ENCODE assay signal across 17 cellular contexts in genomic region chr17:79269620-79270019, GRCh38.
DNase-seq lines count a peak whose midpoint lies in the region; ATAC-seq lines count a peak whose summit lies in the region.
"Had no signal": no experiment of that assay in that cellular context is flagged by ENCODE, and none has a peak within 500 bp of the region (broad histone marks: within the 10 kb centered on the region; RNA-seq: fewer than 3 reads in every experiment).

No MANE protein-coding gene starts in this region.

- no peak for ATAC-seq in central memory CD8-positive, alpha-beta T cell (replicated peaks; ENCODE audit: extremely low read depth, poor library complexity, severe bottlenecking)
- ATAC-seq in GM19455 (IDR thresholded peaks at IDR 0.05; ENCODE audit: unreplicated experiment), result no peak
- ATAC-seq: CD8-positive, alpha-beta T cell; HepG2 had no signal

- peak overlapping the region; percentile 23 for H3K27ac Mint-ChIP-seq in central memory CD8-positive, alpha-beta T cell (ENCODE audit: low read depth)
- H3K27ac Mint-ChIP-seq: CD8-positive, alpha-beta T cell had no signal

- no peaks in the 10 kb centered on the region for H3K9me3 Mint-ChIP-seq in central memory CD8-positive, alpha-beta T cell
- H3K9me3 Mint-ChIP-seq: CD8-positive, alpha-beta T cell had no signal

- peaks cover 2% of the 10 kb centered on the region for H3K36me3 Mint-ChIP-seq in central memory CD8-positive, alpha-beta T cell (ENCODE audit: insufficient read depth)
- H3K36me3 Mint-ChIP-seq: CD14-positive monocyte; CD8-positive, alpha-beta T cell had no signal

- peak in 2 of 3 experiments; percentile 11 to 16 for DNase-seq in NCI-H1417 (lab: John Stamatoyannopoulos, UW)
- DNase-seq in NCI-H1417 treated with DMSO at 0.1 percent for 48 hours (lab: John Stamatoyannopoulos, UW), result no peak
- DNase-seq in central memory CD8-positive, alpha-beta T cell (ENCODE audit: low spot score in 2 of 2), result no peak
- DNase-seq in iPS-NIHi11 (ENCODE audit: low spot score), result peak; percentile 48
- DNase-seq in anterior cingulate cortex (lab: John Stamatoyannopoulos, UW), result no peak
- DNase-seq in SW480 (ENCODE audit: low spot score), result no peak
- no peak for DNase-seq in substantia nigra (lab: John Stamatoyannopoulos, UW)
- DNase-seq: CD8-positive, alpha-beta T cell; COR-L47; DMS153; DMS79 treated with DMSO at 0.1 percent for 48 hours; EL; GDM1 had no signal

- no peaks in the 10 kb centered on the region for H3K4me1 Mint-ChIP-seq in central memory CD8-positive, alpha-beta T cell
- H3K4me1 Mint-ChIP-seq: CD14-positive monocyte had no signal

- peaks cover 57% of the 10 kb centered on the region for H3K27me3 Mint-ChIP-seq in central memory CD8-positive, alpha-beta T cell

- H3K27ac ChIP-seq in substantia nigra (ENCODE audit: low read depth, low read length, poor library complexity, severe bottlenecking), result no peak overlapping the region
- H3K27ac ChIP-seq: 22Rv1 had no signal

- H3K4me3 Mint-ChIP-seq in central memory CD8-positive, alpha-beta T cell, result no peak overlapping the region
- H3K4me3 Mint-ChIP-seq: CD14-positive monocyte; CD8-positive, alpha-beta T cell had no signal

Comparison
In these comparisons a context has a peak if more than half of its experiments do, and no peak if none do; other contexts are left out.
1. DNase-seq: peak in NCI-H1417 (2 of 3) and iPS-NIHi11 (single experiment); none in NCI-H1417 treated with DMSO at 0.1 percent for 48 hours (single experiment), central memory CD8-positive, alpha-beta T cell (0 of 2), anterior cingulate cortex (0 of 58), SW480 (single experiment) and substantia nigra (0 of 49).